Comparison of ENCODE assay signal across 28 cellular contexts in the genomic region with DNA sequence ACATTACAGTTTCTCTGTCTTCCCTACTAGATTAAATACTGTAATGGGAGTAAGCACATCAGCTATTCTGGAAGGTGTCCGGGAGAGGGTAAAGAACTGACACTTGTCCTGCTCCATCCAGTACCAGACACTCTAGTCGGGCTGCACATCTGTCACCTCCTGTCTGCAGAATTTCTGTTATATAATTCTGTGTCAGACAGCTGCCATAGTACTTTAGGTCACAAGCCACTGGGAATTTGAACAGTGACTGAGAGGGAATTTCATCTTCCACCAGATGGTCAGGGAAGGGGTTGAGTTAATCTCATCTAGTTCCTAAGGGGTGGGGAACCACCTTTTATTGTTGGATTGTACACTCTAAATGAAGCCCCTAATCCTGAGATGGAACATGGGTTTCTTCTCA. TPM values are rescaled to one million over a fixed set of nuclear protein-coding genes. Genes with fewer than 3 reads are reported as not detected.
"Had no signal": no experiment of that assay in that cellular context is flagged by ENCODE, and none has a peak within 500 bp of the region (broad histone marks: within the 10 kb centered on the region; RNA-seq: fewer than 3 reads in every experiment).

No MANE protein-coding gene starts in this region.

- H3K4me1 Mint-ChIP-seq: activated CD4-positive, alpha-beta memory T cell treated with anti-CD3 and anti-CD28 coated beads, Interleukin-2, amount 10 ng/mL, durations not matched to agents 7 days and 5 days; activated CD4-positive, alpha-beta T cell treated with anti-CD3 and anti-CD28 coated beads, Interleukin-2, amount 10 ng/mL, durations not matched to agents 7 days and 5 days; activated naive CD4-positive, alpha-beta T cell treated with anti-CD3 and anti-CD28 coated beads, Interleukin-2, amount 10 ng/mL, durations not matched to agents 7 days and 5 days; activated naive CD8-positive, alpha-beta T cell treated with anti-CD3 and anti-CD28 coated beads, Interleukin-2, amount 10 ng/mL, durations not matched to agents 7 days and 5 days; central memory CD8-positive, alpha-beta T cell had no signal

- H3K9me3 Mint-ChIP-seq: activated CD4-positive, alpha-beta memory T cell treated with anti-CD3 and anti-CD28 coated beads, Interleukin-2, amount 10 ng/mL, durations not matched to agents 7 days and 5 days; activated CD4-positive, alpha-beta T cell treated with anti-CD3 and anti-CD28 coated beads, Interleukin-2, amount 10 ng/mL, durations not matched to agents 7 days and 5 days; activated naive CD4-positive, alpha-beta T cell treated with anti-CD3 and anti-CD28 coated beads, Interleukin-2, amount 10 ng/mL, durations not matched to agents 7 days and 5 days; central memory CD8-positive, alpha-beta T cell; T-helper 2 cell treated with Interferon-gamma antibody and Interleukin-4, amounts not matched to agents 5 μg/mL and 100 μg/mL, for 36 hours had no signal

- ATAC-seq: activated naive CD4-positive, alpha-beta T cell treated with anti-CD3 and anti-CD28 coated beads, Interleukin-2, amount 50 U/mL, for 72 hours; activated T-cell treated with anti-CD3 and anti-CD28 coated beads, Interleukin-2, amount 50 U/mL, for 72 hours; esophagus mucosa; heart left ventricle; WTC11 had no signal

- H3K36me3 Mint-ChIP-seq: activated naive CD4-positive, alpha-beta T cell treated with anti-CD3 and anti-CD28 coated beads, Interleukin-2, amount 10 ng/mL, durations not matched to agents 7 days and 5 days; activated naive CD4-positive, alpha-beta T cell treated with anti-CD3 and anti-CD28 coated beads, Interleukin-2, amount 50 U/mL, for 72 hours; activated naive CD8-positive, alpha-beta T cell treated with anti-CD3 and anti-CD28 coated beads, Interleukin-2, amount 10 ng/mL, durations not matched to agents 7 days and 5 days; brain had no signal

- H3K27me3 Mint-ChIP-seq: activated CD4-positive, alpha-beta T cell treated with anti-CD3 and anti-CD28 coated beads, Interleukin-2, amount 10 ng/mL, durations not matched to agents 7 days and 5 days; activated naive CD4-positive, alpha-beta T cell treated with anti-CD3 and anti-CD28 coated beads, Interleukin-2, amount 10 ng/mL, durations not matched to agents 7 days and 5 days; brain; dendritic cell treated with granulocyte-macrophage colony-stimulating factor and Interleukin-4, amounts not matched to agents 40 ng/mL and 50 ng/mL, for 4 days had no signal

- H3K4me3 Mint-ChIP-seq: activated CD4-positive, alpha-beta memory T cell treated with anti-CD3 and anti-CD28 coated beads, Interleukin-2, amount 10 ng/mL, durations not matched to agents 7 days and 5 days; activated CD4-positive, alpha-beta T cell treated with anti-CD3 and anti-CD28 coated beads, Interleukin-2, amount 10 ng/mL, durations not matched to agents 7 days and 5 days; activated naive CD4-positive, alpha-beta T cell treated with anti-CD3 and anti-CD28 coated beads, Interleukin-2, amount 10 ng/mL, durations not matched to agents 7 days and 5 days; activated naive CD8-positive, alpha-beta T cell treated with anti-CD3 and anti-CD28 coated beads, Interleukin-2, amount 10 ng/mL, durations not matched to agents 7 days and 5 days; activated T-cell treated with anti-CD3 and anti-CD28 coated beads, Interleukin-2, amount 50 U/mL, for 24 hours; activated T-cell treated with anti-CD3 and anti-CD28 coated beads, Interleukin-2, amount 50 U/mL, for 72 hours; brain; central memory CD8-positive, alpha-beta T cell; dendritic cell treated with granulocyte-macrophage colony-stimulating factor and Interleukin-4, amounts not matched to agents 40 ng/mL and 50 ng/mL, for 4 days; endodermal cell; T-helper 2 cell treated with Interferon-gamma antibody and Interleukin-4, amounts not matched to agents 5 μg/mL and 100 μg/mL, for 36 hours; WTC11 had no signal

- DNase-seq: activated CD4-positive, alpha-beta memory T cell treated with anti-CD3 and anti-CD28 coated beads, Interleukin-2, amount 10 ng/mL, durations not matched to agents 7 days and 5 days; activated CD4-positive, alpha-beta T cell treated with anti-CD3 and anti-CD28 coated beads for 1 hour; activated CD4-positive, alpha-beta T cell treated with anti-CD3 and anti-CD28 coated beads for 4 hours; activated CD4-positive, alpha-beta T cell treated with anti-CD3 and anti-CD28 coated beads, Interleukin-2, amount 10 ng/mL, durations not matched to agents 7 days and 5 days; activated CD4-positive, alpha-beta T cell treated with anti-CD3 and anti-CD28 coated beads, Interleukin-2, amount 50 U/mL, for 4 hours; activated CD8-positive, alpha-beta memory T cell treated with anti-CD3 and anti-CD28 coated beads, Interleukin-2, amount 50 U/mL, for 48 hours; activated gamma-delta T cell; activated naive CD4-positive, alpha-beta T cell; activated naive CD4-positive, alpha-beta T cell treated with anti-CD3 and anti-CD28 coated beads, Interleukin-2, amount 10 ng/mL, durations not matched to agents 7 days and 5 days; activated naive CD8-positive, alpha-beta T cell treated with anti-CD3 and anti-CD28 coated beads, Interleukin-2, amount 10 ng/mL, durations not matched to agents 7 days and 5 days; activated T-cell treated with anti-CD3 and anti-CD28 coated beads for 4 hours; activated T-cell treated with anti-CD3 and anti-CD28 coated beads, Interleukin-2, amount 50 U/mL, for 24 hours; activated T-cell treated with anti-CD3 and anti-CD28 coated beads, Interleukin-2, amount 50 U/mL, for 72 hours; dorsolateral prefrontal cortex; effector memory CD4-positive, alpha-beta T cell; endodermal cell; foreskin fibroblast; heart left ventricle; hypothalamus; T1000 had no signal

- H3K27ac Mint-ChIP-seq: activated CD4-positive, alpha-beta memory T cell treated with anti-CD3 and anti-CD28 coated beads, Interleukin-2, amount 10 ng/mL, durations not matched to agents 7 days and 5 days; activated CD4-positive, alpha-beta T cell treated with anti-CD3 and anti-CD28 coated beads, Interleukin-2, amount 10 ng/mL, durations not matched to agents 7 days and 5 days; activated naive CD4-positive, alpha-beta T cell treated with anti-CD3 and anti-CD28 coated beads, Interleukin-2, amount 10 ng/mL, durations not matched to agents 7 days and 5 days; activated naive CD4-positive, alpha-beta T cell treated with anti-CD3 and anti-CD28 coated beads, Interleukin-2, amount 50 U/mL, for 72 hours; activated naive CD8-positive, alpha-beta T cell treated with anti-CD3 and anti-CD28 coated beads, Interleukin-2, amount 10 ng/mL, durations not matched to agents 7 days and 5 days; activated T-cell treated with anti-CD3 and anti-CD28 coated beads, Interleukin-2, amount 50 U/mL, for 24 hours; activated T-cell treated with anti-CD3 and anti-CD28 coated beads, Interleukin-2, amount 50 U/mL, for 72 hours; brain; dendritic cell treated with granulocyte-macrophage colony-stimulating factor and Interleukin-4, amounts not matched to agents 40 ng/mL and 50 ng/mL, for 4 days; endodermal cell; T-helper 2 cell treated with Interferon-gamma antibody and Interleukin-4, amounts not matched to agents 5 μg/mL and 100 μg/mL, for 36 hours; WTC11 had no signal

RNA-seq across cellular contexts. Expression of a gene that starts 58.6 kb away (rescaled TPM):
- total RNA-seq: ascending aorta had no signal
